In the genomic region with DNA sequence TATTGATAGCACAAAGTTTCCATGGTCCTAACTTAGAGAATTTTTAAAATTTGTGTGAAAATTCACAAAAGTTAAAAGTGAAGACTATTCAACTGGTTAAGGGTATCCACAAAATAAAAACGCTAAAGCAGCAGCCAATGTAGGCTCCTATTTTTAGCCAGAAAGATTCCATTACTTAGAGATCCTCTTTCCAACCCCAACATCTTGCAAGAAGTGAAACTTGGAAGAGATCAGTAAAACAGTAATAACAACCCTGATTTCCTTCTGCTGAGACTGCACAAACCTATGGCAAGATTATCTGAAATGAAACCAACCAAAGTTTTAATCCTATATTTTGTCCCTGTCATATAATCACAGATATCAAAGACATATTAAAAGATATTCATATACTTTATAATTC, we compare ENCODE assay signal across 15 cellular contexts.
"Had no signal": no experiment of that assay in that cellular context is flagged by ENCODE, and none has a peak within 500 bp of the region (broad histone marks: within the 10 kb centered on the region; RNA-seq: fewer than 3 reads in every experiment).

No MANE protein-coding gene starts in this region.

- H3K27ac Mint-ChIP-seq: activated CD8-positive, alpha-beta T cell treated with anti-CD3 and anti-CD28 coated beads, Interleukin-2, amount 10 ng/mL, durations not matched to agents 7 days and 5 days; activated naive CD8-positive, alpha-beta T cell treated with anti-CD3 and anti-CD28 coated beads, Interleukin-2, amount 50 U/mL, for 24 hours; activated T-helper 1 cell treated with anti-CD3 and anti-CD28 coated beads, Interleukin-12 subunit alpha, Interleukin-12 subunit beta, Interleukin-2, Interleukin-4 antibody, amounts not matched to agents 30 ng/mL and 10 ng/mL and 1 ng/mL, durations not matched to agents 14 hours and 24 hours and 36 hours; stimulated activated effector memory CD8-positive, alpha-beta T cell treated with anti-CD3 and anti-CD28 coated beads, Interleukin-12 subunit alpha, Interleukin-12 subunit beta, amount 100 ng/mL, for 72 hours had no signal

- H3K9me3 Mint-ChIP-seq: activated naive CD8-positive, alpha-beta T cell treated with anti-CD3 and anti-CD28 coated beads, Interleukin-2, amount 50 U/mL, for 24 hours; activated T-helper 1 cell treated with anti-CD3 and anti-CD28 coated beads, Interleukin-12 subunit alpha, Interleukin-12 subunit beta, Interleukin-2, Interleukin-4 antibody, amounts not matched to agents 30 ng/mL and 10 ng/mL and 1 ng/mL, durations not matched to agents 14 hours and 24 hours and 36 hours; central memory CD8-positive, alpha-beta T cell; stimulated activated effector memory CD8-positive, alpha-beta T cell treated with anti-CD3 and anti-CD28 coated beads, Interleukin-12 subunit alpha, Interleukin-12 subunit beta, amount 100 ng/mL, for 72 hours had no signal

- DNase-seq: activated CD4-positive, alpha-beta T cell treated with anti-CD3 and anti-CD28 coated beads for 48 hours; activated CD8-positive, alpha-beta T cell treated with anti-CD3 and anti-CD28 coated beads, Interleukin-2, amount 10 ng/mL, durations not matched to agents 7 days and 5 days; activated naive CD4-positive, alpha-beta T cell; activated naive CD8-positive, alpha-beta T cell treated with anti-CD3 and anti-CD28 coated beads, Interleukin-2, amount 50 U/mL, for 24 hours; effector memory CD4-positive, alpha-beta T cell; glutamatergic neuron; mesendoderm; SK-N-SH; T-helper 1 cell; trophoblast cell; WERI-Rb-1 had no signal

- H3K9ac ChIP-seq: SK-N-SH had no signal

- H3K4me1 Mint-ChIP-seq: activated naive CD8-positive, alpha-beta T cell treated with anti-CD3 and anti-CD28 coated beads, Interleukin-2, amount 50 U/mL, for 24 hours; central memory CD8-positive, alpha-beta T cell; stimulated activated effector memory CD8-positive, alpha-beta T cell treated with anti-CD3 and anti-CD28 coated beads, Interleukin-12 subunit alpha, Interleukin-12 subunit beta, amount 100 ng/mL, for 72 hours had no signal

- H3K4me3 Mint-ChIP-seq: activated CD8-positive, alpha-beta T cell treated with anti-CD3 and anti-CD28 coated beads, Interleukin-2, amount 10 ng/mL, durations not matched to agents 7 days and 5 days; activated naive CD8-positive, alpha-beta T cell treated with anti-CD3 and anti-CD28 coated beads, Interleukin-2, amount 50 U/mL, for 24 hours; activated T-helper 1 cell treated with anti-CD3 and anti-CD28 coated beads, Interleukin-12 subunit alpha, Interleukin-12 subunit beta, Interleukin-2, Interleukin-4 antibody, amounts not matched to agents 30 ng/mL and 10 ng/mL and 1 ng/mL, durations not matched to agents 14 hours and 24 hours and 36 hours; central memory CD8-positive, alpha-beta T cell; stimulated activated effector memory CD8-positive, alpha-beta T cell treated with anti-CD3 and anti-CD28 coated beads, Interleukin-12 subunit alpha, Interleukin-12 subunit beta, amount 100 ng/mL, for 72 hours had no signal

- ATAC-seq: activated CD8-positive, alpha-beta T cell treated with anti-CD3 and anti-CD28 coated beads, Interleukin-2, amount 10 ng/mL, durations not matched to agents 7 days and 5 days; activated naive CD8-positive, alpha-beta T cell treated with anti-CD3 and anti-CD28 coated beads, Interleukin-2, amount 50 U/mL, for 24 hours; stimulated activated effector memory CD8-positive, alpha-beta T cell treated with anti-CD3 and anti-CD28 coated beads, Interleukin-12 subunit alpha, Interleukin-12 subunit beta, amount 100 ng/mL, for 72 hours had no signal

- H3K4me2 ChIP-seq: SK-N-SH, smooth muscle cell had no signal

- H3K36me3 Mint-ChIP-seq: stimulated activated effector memory CD8-positive, alpha-beta T cell treated with anti-CD3 and anti-CD28 coated beads, Interleukin-12 subunit alpha, Interleukin-12 subunit beta, amount 100 ng/mL, for 72 hours had no signal

- H3K27ac ChIP-seq: WERI-Rb-1 had no signal

- H3K36me3 ChIP-seq: WERI-Rb-1 had no signal

- H3K9me3 ChIP-seq: SK-N-SH had no signal

- H3K4me3 ChIP-seq: smooth muscle cell had no signal
